Comparison of ENCODE assay signal across 8 cellular contexts in genomic region chr1:221741971-221742554, GRCh38. TPM values are rescaled to one million over a fixed set of nuclear protein-coding genes. Genes with fewer than 3 reads are reported as not detected.
A peak's percentile ranks its signal among the peaks of the same experiment; 100 is the strongest.
DNase-seq lines count a peak whose midpoint lies in the region; ATAC-seq, FAIRE-seq and TF ChIP-seq lines count a peak whose summit lies in the region.

TSS of gene DUSP10 (minus strand) at chr1:221742089. CDS start at chr1:221739744, 2,345 bp downstream.

- ATAC-seq in GM18502 (IDR thresholded peaks at IDR 0.05; ENCODE audit: poor library complexity, unreplicated experiment) (peak; percentile 86), HG02943 (IDR thresholded peaks at IDR 0.05; ENCODE audit: low read depth, unreplicated experiment) (peak; percentile 80), right cardiac atrium (peak; percentile 97 to 98), psoas muscle (peak; percentile 90 to 93 (median 90))

- H3K27me3 ChIP-seq in right cardiac atrium (ENCODE audit: control insufficient read depth, insufficient read depth) (no peaks in the 10 kb centered on the region), psoas muscle (ENCODE audit: insufficient read depth in 3 of 3, low read length in 2 of 3) (no peaks in the 10 kb centered on the region)

- H3K27ac ChIP-seq in right cardiac atrium (ENCODE audit: low read length) (peak within 1 kb of the TSS; percentile 86), psoas muscle (peak within 1 kb of the TSS; percentile 99)

- H3K9me3 ChIP-seq in right cardiac atrium (ENCODE audit: control insufficient read depth, low read length): no peaks in the 10 kb centered on the region
- no peaks in the 10 kb centered on the region for H3K9me3 ChIP-seq in psoas muscle

- no peak for TF ChIP-seq CTCF in psoas muscle (IDR thresholded peaks at IDR 0.05)

- DNase-seq in NCI-H187 treated with DMSO at 0.1 percent for 48 hours (lab: John Stamatoyannopoulos, UW): peak; percentile 84
- peak; percentile 89 to 100 (median 98) for DNase-seq in T-helper 2 cell
- peak; percentile 70 to 99 (median 97) for DNase-seq in anterior cingulate cortex (lab: John Stamatoyannopoulos, UW)
- peak; percentile 98 to 99 (median 99) for DNase-seq in right cardiac atrium
- peak; percentile 98 for DNase-seq in psoas muscle
- peak; percentile 99 for DNase-seq in urothelium cell line (ENCODE audit: low spot score)

- under 1% methylated on average over 34 of the region's 34 CpGs for WGBS in right cardiac atrium
- WGBS in psoas muscle, 3 donors: 0% methylated on average over 34 of the region's 34 CpGs

- peak within 1 kb of the TSS; percentile 72 for H3K4me3 ChIP-seq in right cardiac atrium (ENCODE audit: low read length)
- peak within 1 kb of the TSS; percentile 80 for H3K4me3 ChIP-seq in psoas muscle

- no peak for FAIRE-seq in urothelium cell line (lab: Jason Lieb, UNC)

- H3K4me1 ChIP-seq in right cardiac atrium (ENCODE audit: control insufficient read depth, insufficient read depth, low read length): peaks cover 1% of the 10 kb centered on the region
- peaks cover 32% of the 10 kb centered on the region for H3K4me1 ChIP-seq in psoas muscle

- intact Hi-C loops in right cardiac atrium (cut with DNase I): loop anchor here in 2 of 4 donors (10.0 kb wide), 3 partner anchors 187 to 713 kb away; no protein-coding TSS in a partner anchor
- intact Hi-C loops in psoas muscle (cut with DNase I): loop anchor here (5.0 to 10.0 kb wide), 7 partner anchors 130 to 433 kb away; no protein-coding TSS in a partner anchor

- H3K36me3 ChIP-seq in psoas muscle (ENCODE audit: insufficient read depth in 1 of 2, low read depth in 1 of 2): peaks cover 0 to 14% of the 10 kb centered on the region in 2 donors

RNA-seq across cellular contexts. Expression of gene DUSP10, which starts in this region (rescaled TPM):
- 1 to 10 TPM; 4.6 to 5.1 (median 4.9) TPM for total RNA-seq in right cardiac atrium
- 4.7 TPM for polyA plus RNA-seq in right cardiac atrium
- total RNA-seq in psoas muscle: 10 to 100 TPM in 2 of 4 donors, 1 to 10 TPM in 2; 5.2 to 15.5 (median 9.3) TPM
- 1 to 10 TPM; 4.7 to 6.1 (median 4.8) TPM for polyA plus RNA-seq in psoas muscle

Comparison
In these comparisons a context has a peak if more than half of its experiments do, and no peak if none do; other contexts are left out.
1. Peak in every context shown above with its lines: DNase-seq, ATAC-seq, H3K4me3 ChIP-seq and H3K27ac ChIP-seq.